1 cellular context compared by ENCODE assay signal in genomic region chr2:152174574-152174973, GRCh38.
TF ChIP-seq lines count a peak whose summit lies in the region.

No MANE protein-coding gene starts in this region.

TF ChIP-seq in H1, 55 proteins besides CTCF, POLR2A, EP300 and RAD21 (continued from another document):
- TF ChIP-seq CHD7 (IDR thresholded peaks at IDR 0.05; ENCODE audit: insufficient replicate concordance, low read length) (no peak), SP2 (IDR thresholded peaks at IDR 0.05; ENCODE audit: low read length) (no peak), NANOG (IDR thresholded peaks at IDR 0.05; ENCODE audit: insufficient read depth, low read depth, low read length, poor library complexity, severe bottlenecking) (no peak)
TF ChIP-seq in H1: peak in this region for 0.
